ENCODE assay signal across 19 cellular contexts in genomic region chr6:10140824-10141223, GRCh38.
DNase-seq lines count a peak whose midpoint lies in the region; TF ChIP-seq lines count a peak whose summit lies in the region.
"Had no signal": no experiment of that assay in that cellular context is flagged by ENCODE, and none has a peak within 500 bp of the region (broad histone marks: within the 10 kb centered on the region; RNA-seq: fewer than 3 reads in every experiment).

No MANE protein-coding gene starts in this region.

- H3K36me3 Mint-ChIP-seq in HFFc6 (ENCODE audit: low read depth) = no peaks in the 10 kb centered on the region; the same call in 1 of the 2 replicates
- H3K36me3 Mint-ChIP-seq in activated CD4-positive, alpha-beta memory T cell treated with anti-CD3 and anti-CD28 coated beads, Interleukin-2, amount 10 ng/mL, durations not matched to agents 7 days and 5 days (ENCODE audit: low read depth) = no peaks in the 10 kb centered on the region
- H3K36me3 Mint-ChIP-seq: CD14-positive monocyte had no signal

- H3K4me3 Mint-ChIP-seq in HFFc6 = no peak overlapping the region
- H3K4me3 Mint-ChIP-seq in activated CD4-positive, alpha-beta memory T cell treated with anti-CD3 and anti-CD28 coated beads, Interleukin-2, amount 10 ng/mL, durations not matched to agents 7 days and 5 days = no peak overlapping the region
- H3K4me3 Mint-ChIP-seq: activated CD8-positive, alpha-beta T cell treated with anti-CD3 and anti-CD28 coated beads, Interleukin-2, amount 10 ng/mL, durations not matched to agents 7 days and 5 days; activated naive CD8-positive, alpha-beta T cell treated with anti-CD3 and anti-CD28 coated beads, Interleukin-2, amount 50 U/mL, for 24 hours; activated T-cell treated with anti-CD3 and anti-CD28 coated beads, Interleukin-2, amount 50 U/mL, for 72 hours; CD14-positive monocyte; central memory CD8-positive, alpha-beta T cell; endodermal cell had no signal

- H3K27me3 Mint-ChIP-seq in HFFc6 (ENCODE audit: insufficient read depth) = peaks cover 1% of the 10 kb centered on the region; the same call in 1 of the 2 replicates
- no peaks in the 10 kb centered on the region for H3K27me3 Mint-ChIP-seq in activated CD4-positive, alpha-beta memory T cell treated with anti-CD3 and anti-CD28 coated beads, Interleukin-2, amount 10 ng/mL, durations not matched to agents 7 days and 5 days
- H3K27me3 Mint-ChIP-seq: activated naive CD8-positive, alpha-beta T cell treated with anti-CD3 and anti-CD28 coated beads, Interleukin-2, amount 50 U/mL, for 24 hours; central memory CD8-positive, alpha-beta T cell had no signal

- H3K27ac Mint-ChIP-seq in HFFc6 = no peak overlapping the region
- no peak overlapping the region for H3K27ac Mint-ChIP-seq in activated CD4-positive, alpha-beta memory T cell treated with anti-CD3 and anti-CD28 coated beads, Interleukin-2, amount 10 ng/mL, durations not matched to agents 7 days and 5 days
- H3K27ac Mint-ChIP-seq: activated CD8-positive, alpha-beta T cell treated with anti-CD3 and anti-CD28 coated beads, Interleukin-2, amount 10 ng/mL, durations not matched to agents 7 days and 5 days; activated naive CD8-positive, alpha-beta T cell treated with anti-CD3 and anti-CD28 coated beads, Interleukin-2, amount 50 U/mL, for 24 hours; activated T-cell treated with anti-CD3 and anti-CD28 coated beads, Interleukin-2, amount 50 U/mL, for 72 hours; CD14-positive monocyte; endodermal cell had no signal

- DNase-seq in NCI-H345 (lab: John Stamatoyannopoulos, UW) (peak; percentile 25), NCI-H345 treated with DMSO at 0.1 percent for 48 hours (lab: John Stamatoyannopoulos, UW; ENCODE audit: unreplicated experiment) (no peak), NCI-H69 (lab: John Stamatoyannopoulos, UW) (peak; percentile 70), cardiac fibroblast (ENCODE audit: low read depth in 2 of 2) (peak; percentile 5 to 11), HFFc6 (no peak), GM19238 (ENCODE audit: insufficient read length, low spot score) (no peak)
- DNase-seq in activated CD4-positive, alpha-beta memory T cell treated with anti-CD3 and anti-CD28 coated beads, Interleukin-2, amount 10 ng/mL, durations not matched to agents 7 days and 5 days = no peak
- DNase-seq in activated CD4-positive, alpha-beta T cell treated with anti-CD3 and anti-CD28 coated beads, Interleukin-2, amount 50 U/mL, for 48 hours = no peak
- DNase-seq: activated CD8-positive, alpha-beta T cell treated with anti-CD3 and anti-CD28 coated beads, Interleukin-2, amount 10 ng/mL, durations not matched to agents 7 days and 5 days; activated naive CD8-positive, alpha-beta T cell treated with anti-CD3 and anti-CD28 coated beads, Interleukin-2, amount 50 U/mL, for 24 hours; activated T-cell treated with anti-CD3 and anti-CD28 coated beads, Interleukin-2, amount 50 U/mL, for 72 hours; DMS79; endodermal cell; left colon; NCI-H446 treated with DMSO at 0.1 percent for 48 hours; stimulated activated CD4-positive, alpha-beta T cell treated with anti-CD3 and anti-CD28 coated beads, Interleukin-4, amount 100 ng/mL, for 24 hours had no signal

- no peaks in the 10 kb centered on the region for H3K9me3 Mint-ChIP-seq in HFFc6
- H3K9me3 Mint-ChIP-seq in activated CD4-positive, alpha-beta memory T cell treated with anti-CD3 and anti-CD28 coated beads, Interleukin-2, amount 10 ng/mL, durations not matched to agents 7 days and 5 days = no peaks in the 10 kb centered on the region
- H3K9me3 Mint-ChIP-seq: activated naive CD8-positive, alpha-beta T cell treated with anti-CD3 and anti-CD28 coated beads, Interleukin-2, amount 50 U/mL, for 24 hours; activated T-cell treated with anti-CD3 and anti-CD28 coated beads, Interleukin-2, amount 50 U/mL, for 72 hours; central memory CD8-positive, alpha-beta T cell; endodermal cell had no signal

- H3K4me3 ChIP-seq in cardiac fibroblast (replicated peaks in 1 of 2; ENCODE audit: low read depth in 2 of 2, low read length in 2 of 2) = no peak overlapping the region
- H3K4me3 ChIP-seq: A549 had no signal

- no peak for TF ChIP-seq CTCF in cardiac fibroblast (IDR thresholded peaks at IDR 0.05; ENCODE audit: low read depth, low read length)
- TF ChIP-seq CTCF in HFFc6 (IDR thresholded peaks at IDR 0.05) = no peak

- POLR2A ChIA-PET in activated CD4-positive, alpha-beta memory T cell treated with anti-CD3 and anti-CD28 coated beads, Interleukin-2, amount 10 ng/mL, durations not matched to agents 7 days and 5 days (lab: Charles Lee) = no interaction called here

- peaks cover 56% of the 10 kb centered on the region for H3K4me1 Mint-ChIP-seq in HFFc6 (ENCODE audit: low read depth)
- H3K4me1 Mint-ChIP-seq in activated CD4-positive, alpha-beta memory T cell treated with anti-CD3 and anti-CD28 coated beads, Interleukin-2, amount 10 ng/mL, durations not matched to agents 7 days and 5 days = no peaks in the 10 kb centered on the region
- H3K4me1 Mint-ChIP-seq: activated naive CD8-positive, alpha-beta T cell treated with anti-CD3 and anti-CD28 coated beads, Interleukin-2, amount 50 U/mL, for 24 hours; CD14-positive monocyte; central memory CD8-positive, alpha-beta T cell had no signal

- CTCF ChIA-PET in activated CD4-positive, alpha-beta memory T cell treated with anti-CD3 and anti-CD28 coated beads, Interleukin-2, amount 10 ng/mL, durations not matched to agents 7 days and 5 days (lab: Charles Lee) = no interaction called here

Comparison
In these comparisons a context has a peak if more than half of its experiments do, and no peak if none do; other contexts are left out.
1. DNase-seq: peak in NCI-H345 (single experiment), NCI-H69 (single experiment) and cardiac fibroblast (2 of 2); none in NCI-H345 treated with DMSO at 0.1 percent for 48 hours (single experiment), HFFc6 (single experiment), activated CD4-positive, alpha-beta memory T cell treated with anti-CD3 and anti-CD28 coated beads, Interleukin-2, amount 10 ng/mL, durations not matched to agents 7 days and 5 days (single experiment), GM19238 (single experiment) and activated CD4-positive, alpha-beta T cell treated with anti-CD3 and anti-CD28 coated beads, Interleukin-2, amount 50 U/mL, for 48 hours (0 of 2).